In genomic region chr3:30531017-30531570, GRCh38 we compare ENCODE assay signal across 21 cellular contexts.
"Had no signal": no experiment of that assay in that cellular context is flagged by ENCODE, and none has a peak within 500 bp of the region (broad histone marks: within the 10 kb centered on the region; RNA-seq: fewer than 3 reads in every experiment).

No MANE protein-coding gene starts in this region.

- H3K36me3 ChIP-seq: MG63 had no signal

- FAIRE-seq: HTR-8/SVneo, RCC 7860 had no signal

- H3K27ac ChIP-seq: RWPE1 had no signal

- H3K9ac ChIP-seq: SK-N-SH had no signal

- H3K27me3 ChIP-seq: MG63 had no signal

- H3K4me3 ChIP-seq: MG63 had no signal

- H3K9me3 ChIP-seq: MG63, SK-N-SH had no signal

- DNase-seq: IMR-90, Karpas-422, KG1, MG63, NCI-H1092, NCI-H1436, NCI-H187, NCI-H2029, NCI-H2081 treated with DMSO at 0.1 percent for 48 hours, NCI-H2171, NCI-H226, NCI-H446, NCI-H510A, NCI-H524 treated with DMSO at 0.1 percent for 48 hours, NCI-H69, NCI-H774, SHP77, SK-N-SH had no signal

- H3K4me2 ChIP-seq: SK-N-SH had no signal
